In genomic region chr22:31337178-31337577, GRCh38 we compare ENCODE assay signal across 10 cellular contexts. TPM values are rescaled to one million over a fixed set of nuclear protein-coding genes. Genes with fewer than 3 reads are reported as not detected.
DNase-seq lines count a peak whose midpoint lies in the region; ATAC-seq and TF ChIP-seq lines count a peak whose summit lies in the region.
"Had no signal": no experiment of that assay in that cellular context is flagged by ENCODE, and none has a peak within 500 bp of the region (broad histone marks: within the 10 kb centered on the region; RNA-seq: fewer than 3 reads in every experiment).

No MANE protein-coding gene starts in this region.

- H3K9me3 Mint-ChIP-seq in immature natural killer cell: no peaks in the 10 kb centered on the region
- H3K9me3 Mint-ChIP-seq: brain had no signal

- no peak for ATAC-seq in GM18517 (IDR thresholded peaks at IDR 0.05; ENCODE audit: unreplicated experiment)
- no peak for ATAC-seq in omental fat pad (ENCODE audit: low FRiP score)
- no peak for ATAC-seq in GM21528 (IDR thresholded peaks at IDR 0.05; ENCODE audit: low FRiP score, unreplicated experiment)

- peak; percentile 56 for DNase-seq in stimulated activated CD4-positive, alpha-beta T cell treated with anti-CD3 and anti-CD28 coated beads, Interleukin-1b, Interleukin-23, amount 100 ng/mL, for 48 hours
- DNase-seq in stimulated activated CD4-positive, alpha-beta T cell treated with anti-CD3 and anti-CD28 coated beads, Interleukin-12 subunit alpha, Interleukin-12 subunit beta, amount 100 ng/mL, for 4 hours: no peak
- peak; percentile 43 to 62 for DNase-seq in activated T-cell treated with anti-CD3 and anti-CD28 coated beads, Interleukin-2, amount 50 U/mL, for 48 hours
- DNase-seq in immature natural killer cell: no peak
- no peak for DNase-seq in cortex of kidney (lab: John Stamatoyannopoulos, UW)
- DNase-seq in omental fat pad (ENCODE audit: low spot score): no peak
- DNase-seq: T-helper 1 cell had no signal

- peaks cover 0 to 1% (median 1%) of the 10 kb centered on the region in 3 donors for H3K27me3 Mint-ChIP-seq in immature natural killer cell (ENCODE audit: low read depth in 3 of 3)
- H3K27me3 Mint-ChIP-seq: brain had no signal

- H3K4me1 Mint-ChIP-seq in immature natural killer cell: peaks cover 42 to 72% of the 10 kb centered on the region in 2 donors

- H3K27ac Mint-ChIP-seq in immature natural killer cell: peak overlapping the region in 4 of 6 donors; percentile 12 to 44 (median 30)

- TF ChIP-seq CTCF in omental fat pad (IDR thresholded peaks at IDR 0.05): no peak

- peaks cover 10 to 41% (median 22%) of the 10 kb centered on the region in 3 donors for H3K36me3 Mint-ChIP-seq in immature natural killer cell

- no peak overlapping the region for H3K4me3 Mint-ChIP-seq in immature natural killer cell
- H3K4me3 Mint-ChIP-seq: brain had no signal

RNA-seq across cellular contexts. Expression of gene PATZ1, which starts 9.0 kb away (rescaled TPM):
- polyA plus RNA-seq in immature natural killer cell: 1 to 10 TPM; 4.5 to 9.1 (median 5.3) TPM
- total RNA-seq in omental fat pad: 10 to 100 TPM; 10.8 to 15.4 (median 14.8) TPM

RNA-seq across cellular contexts. Expression of gene PIK3IP1, which starts 44.9 kb away (rescaled TPM):
- polyA plus RNA-seq in immature natural killer cell: 100 to 1,000 TPM in 1 of 3 donors, 10 to 100 TPM in 2; 88.2 to 136 (median 98.1) TPM
- total RNA-seq in omental fat pad: 10 to 100 TPM; 32.8 to 61.2 (median 47.1) TPM

Comparison
In these comparisons a context has a peak if more than half of its experiments do, and no peak if none do; other contexts are left out.
1. DNase-seq: peak in stimulated activated CD4-positive, alpha-beta T cell treated with anti-CD3 and anti-CD28 coated beads, Interleukin-1b, Interleukin-23, amount 100 ng/mL, for 48 hours (single experiment) and activated T-cell treated with anti-CD3 and anti-CD28 coated beads, Interleukin-2, amount 50 U/mL, for 48 hours (2 of 2); none in stimulated activated CD4-positive, alpha-beta T cell treated with anti-CD3 and anti-CD28 coated beads, Interleukin-12 subunit alpha, Interleukin-12 subunit beta, amount 100 ng/mL, for 4 hours (single experiment), immature natural killer cell (0 of 3), cortex of kidney (single experiment) and omental fat pad (single experiment).